ENCODE assay signal across 1 cellular context in the genomic region with DNA sequence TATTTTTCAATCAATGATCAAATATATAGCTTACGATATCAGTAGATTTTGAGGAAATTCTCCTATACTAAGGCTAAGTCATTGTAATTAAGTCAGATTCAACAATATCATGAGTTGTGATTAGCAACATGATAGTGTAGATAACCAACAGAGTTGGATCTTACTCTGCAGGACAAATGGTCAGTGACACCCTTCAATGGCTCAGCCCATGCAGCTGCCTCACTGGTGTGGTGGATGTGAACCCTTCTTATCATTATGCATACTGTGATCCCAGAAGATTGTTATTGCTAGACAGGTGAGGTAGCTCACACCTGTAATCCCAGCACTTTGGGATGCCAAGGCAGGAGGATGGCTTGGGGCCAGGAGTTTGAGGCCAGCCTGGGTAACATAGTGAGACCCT.
TF ChIP-seq lines count a peak whose summit lies in the region.

No MANE protein-coding gene starts in this region.

TF ChIP-seq in K562, 482 proteins besides CTCF, POLR2A, EP300 and RAD21 (continued from another document):
- TF ChIP-seq, protein P1, sequence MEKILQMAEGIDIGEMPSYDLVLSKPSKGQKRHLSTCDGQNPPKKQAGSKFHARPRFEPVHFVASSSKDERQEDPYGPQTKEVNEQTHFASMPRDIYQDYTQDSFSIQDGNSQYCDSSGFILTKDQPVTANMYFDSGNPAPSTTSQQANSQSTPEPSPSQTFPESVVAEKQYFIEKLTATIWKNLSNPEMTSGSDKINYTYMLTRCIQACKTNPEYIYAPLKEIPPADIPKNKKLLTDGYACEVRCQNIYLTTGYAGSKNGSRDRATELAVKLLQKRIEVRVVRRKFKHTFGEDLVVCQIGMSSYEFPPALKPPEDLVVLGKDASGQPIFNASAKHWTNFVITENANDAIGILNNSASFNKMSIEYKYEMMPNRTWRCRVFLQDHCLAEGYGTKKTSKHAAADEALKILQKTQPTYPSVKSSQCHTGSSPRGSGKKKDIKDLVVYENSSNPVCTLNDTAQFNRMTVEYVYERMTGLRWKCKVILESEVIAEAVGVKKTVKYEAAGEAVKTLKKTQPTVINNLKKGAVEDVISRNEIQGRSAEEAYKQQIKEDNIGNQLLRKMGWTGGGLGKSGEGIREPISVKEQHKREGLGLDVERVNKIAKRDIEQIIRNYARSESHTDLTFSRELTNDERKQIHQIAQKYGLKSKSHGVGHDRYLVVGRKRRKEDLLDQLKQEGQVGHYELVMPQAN (IDR thresholded peaks at IDR 0.05; ENCODE audit: borderline replicate concordance) = no peak
- TF ChIP-seq ZNF589 (CRISPR knock-in tag; IDR thresholded peaks at IDR 0.05; ENCODE audit: low read depth) (no peak), ZNF253 (CRISPR knock-in tag; conservative IDR thresholded peaks at IDR 0.05) (no peak), FOSL1 (tag; conservative IDR thresholded peaks at IDR 0.05) (no peak), LARP7 (IDR thresholded peaks at IDR 0.05) (no peak)
